Comparison of ENCODE assay signal across 10 cellular contexts in the genomic region with DNA sequence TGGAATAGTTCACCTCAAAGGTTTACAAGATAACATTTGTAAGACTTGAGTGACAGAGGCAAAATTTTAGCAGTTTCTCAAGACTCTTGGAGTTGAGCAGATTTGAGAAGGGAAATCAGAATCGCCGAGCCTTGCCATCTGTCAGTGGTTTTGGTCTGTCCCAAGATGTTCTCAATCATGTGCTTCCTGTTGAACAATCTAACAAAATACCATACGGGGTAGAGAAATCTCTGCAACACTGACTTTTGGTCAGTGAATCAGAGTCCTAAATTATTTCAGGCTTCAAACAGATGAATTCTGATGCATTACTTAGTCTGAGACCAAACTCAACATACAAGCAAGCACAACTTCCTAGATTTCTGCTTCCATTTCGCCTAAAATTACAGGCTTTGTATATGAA. TPM values are rescaled to one million over a fixed set of nuclear protein-coding genes. Genes with fewer than 3 reads are reported as not detected.
DNase-seq lines count a peak whose midpoint lies in the region; ATAC-seq and TF ChIP-seq lines count a peak whose summit lies in the region.
"Had no signal": no experiment of that assay in that cellular context is flagged by ENCODE, and none has a peak within 500 bp of the region (broad histone marks: within the 10 kb centered on the region; RNA-seq: fewer than 3 reads in every experiment).

No MANE protein-coding gene starts in this region.

- DNase-seq in GM12864 (ENCODE audit: low read depth), result no peak
- peak; percentile 87 for DNase-seq in fibroblast of mammary gland (ENCODE audit: low read depth)
- peak in 1 of 2 donors; percentile 52 for DNase-seq in gastrocnemius medialis
- no peak for DNase-seq in putamen (ENCODE audit: low spot score)
- DNase-seq in stimulated activated naive CD8-positive, alpha-beta T cell treated with anti-CD3 and anti-CD28 coated beads, Interleukin-15, Interleukin-2, amounts not matched to agents 100 U/mL and 50 U/mL, for 24 hours, result no peak
- DNase-seq in left lobe of liver (ENCODE audit: low spot score), result no peak
- DNase-seq in mesendoderm, result no peak
- DNase-seq: mucosa of descending colon had no signal

- H3K4me2 ChIP-seq in OCI-LY3 (ENCODE audit: low read length) (peak overlapping the region; percentile 45), mesendoderm (ENCODE audit: low read length) (no peak overlapping the region)

- H3K4ac ChIP-seq in mesendoderm (ENCODE audit: low read depth, low read length), result no peak overlapping the region

- no peak for TF ChIP-seq CTCF in GM12864 (IDR thresholded peaks at IDR 0.05; ENCODE audit: low read depth, low read length, missing control alignments)
- TF ChIP-seq CTCF in OCI-LY3 (IDR thresholded peaks at IDR 0.05; ENCODE audit: low read depth, low read length), result no peak
- no peak for TF ChIP-seq CTCF in fibroblast of mammary gland (conservative IDR thresholded peaks at IDR 0.05; ENCODE audit: control insufficient read depth, insufficient read depth, low read depth, low read length)
- TF ChIP-seq CTCF in gastrocnemius medialis (IDR thresholded peaks at IDR 0.05 in 4 of 5, conservative IDR thresholded peaks at IDR 0.05 in 1 of 5), result no peak

- TF ChIP-seq POLR2A in gastrocnemius medialis (IDR thresholded peaks at IDR 0.05), result peak; percentile 19 to 25

- H3K23ac ChIP-seq in mesendoderm (ENCODE audit: low read length), result no peak overlapping the region

- H3K27ac ChIP-seq in OCI-LY3 (ENCODE audit: low read length) (no peak overlapping the region), gastrocnemius medialis (peak overlapping the region; percentile 69 to 85 (median 82)), mesendoderm (ENCODE audit: low read depth, low read length) (no peak overlapping the region)

- H4K20me1 ChIP-seq in OCI-LY3 (ENCODE audit: insufficient read depth, low read length), result no peaks in the 10 kb centered on the region

- H3K4me1 ChIP-seq in OCI-LY3 (ENCODE audit: low read length) (peaks cover 46% of the 10 kb centered on the region), gastrocnemius medialis (peaks cover 0 to 10% of the 10 kb centered on the region in 2 donors), mesendoderm (ENCODE audit: control insufficient read depth, low read depth, low read length) (no peaks in the 10 kb centered on the region)

- in situ Hi-C loops in gastrocnemius medialis (cut with MboI; ENCODE audit: low sequenced_read_pairs in 4 of 4), result no loop called here

- H3K4me3 ChIP-seq in GM12864 (ENCODE audit: low read depth, low read length) (peak overlapping the region; percentile 16; the same call in 1 of the 2 replicates), OCI-LY3 (ENCODE audit: low read length) (0 out of 2 replicates have a peak overlapping the region, but pooled peaks have one; percentile 6), fibroblast of mammary gland (ENCODE audit: control insufficient read depth, low read depth, low read length) (peak overlapping the region; percentile 74), gastrocnemius medialis (peak overlapping the region; percentile 16 to 82 (median 74)), mesendoderm (ENCODE audit: low read length) (no peak overlapping the region)
- H3K4me3 ChIP-seq: mucosa of descending colon had no signal

- H3K79me2 ChIP-seq in OCI-LY3 (ENCODE audit: low read length) (peaks cover 13% of the 10 kb centered on the region), mesendoderm (ENCODE audit: control insufficient read depth, insufficient read depth, low read length) (no peaks in the 10 kb centered on the region)

- no peak overlapping the region for H2BK5ac ChIP-seq in mesendoderm (ENCODE audit: low read length)

- no peak overlapping the region for H2AFZ ChIP-seq in OCI-LY3 (ENCODE audit: low read depth, low read length)

- H3K18ac ChIP-seq in mesendoderm (ENCODE audit: low read length), result no peak overlapping the region

- ATAC-seq in gastrocnemius medialis (no peak), left lobe of liver (no peak)
- no peak for ATAC-seq in stimulated activated naive CD8-positive, alpha-beta T cell treated with anti-CD3 and anti-CD28 coated beads, Interleukin-15, Interleukin-2, amounts not matched to agents 100 U/mL and 50 U/mL, for 24 hours
- ATAC-seq: activated CD4-positive, CD25-positive, alpha-beta regulatory T cell treated with anti-CD3 and anti-CD28 coated beads, Interleukin-2, amount 50 U/mL, for 24 hours; mucosa of descending colon had no signal

- intact Hi-C loops in gastrocnemius medialis (cut with DNase I; ENCODE audit: low total_unique reads), result loop anchor here (10.0 kb wide), 2 partner anchors 142 to 218 kb away; a partner anchor contains a TSS

- no peak overlapping the region for H4K8ac ChIP-seq in mesendoderm (ENCODE audit: low read depth, low read length)

- no peak overlapping the region for H2AK5ac ChIP-seq in mesendoderm (ENCODE audit: low read length)

- H2BK15ac ChIP-seq in mesendoderm (replicated peaks; ENCODE audit: low read depth), result no peak overlapping the region

- no peak overlapping the region for H3K56ac ChIP-seq in mesendoderm (ENCODE audit: low read length)

- no peaks in the 10 kb centered on the region for H3K79me1 ChIP-seq in mesendoderm (ENCODE audit: low read length)

- WGBS in mesendoderm (ENCODE audit: extremely low coverage, insufficient coverage, low lambda C conversion rate), result no CpG with 5 or more reads among the region's 4 CpGs

- no peak overlapping the region for H2BK120ac ChIP-seq in mesendoderm (ENCODE audit: low read depth, low read length)

- H3K9ac ChIP-seq in OCI-LY3 (ENCODE audit: low read length), result no peak overlapping the region
- H3K9ac ChIP-seq in mesendoderm (ENCODE audit: low read length), result no peak overlapping the region

- peaks cover 11% of the 10 kb centered on the region for H3K36me3 ChIP-seq in OCI-LY3 (replicated peaks; ENCODE audit: low read depth, low read length)
- H3K36me3 ChIP-seq in gastrocnemius medialis, result no peaks in the 10 kb centered on the region
- no peaks in the 10 kb centered on the region for H3K36me3 ChIP-seq in mesendoderm (ENCODE audit: control insufficient read depth, insufficient read depth, low read length)

- H3K27me3 ChIP-seq in OCI-LY3 (ENCODE audit: low read depth, low read length), result no peaks in the 10 kb centered on the region
- H3K27me3 ChIP-seq in gastrocnemius medialis, result peaks cover 3 to 35% (median 24%) of the 10 kb centered on the region in 3 donors
- H3K27me3 ChIP-seq in mesendoderm (ENCODE audit: insufficient read depth, low read length, poor library complexity), result peaks cover 5% of the 10 kb centered on the region

- H4K5ac ChIP-seq in mesendoderm (ENCODE audit: low read length), result no peak overlapping the region

- no peaks in the 10 kb centered on the region for H3K9me3 ChIP-seq in OCI-LY3 (ENCODE audit: insufficient read depth, low read length)
- H3K9me3 ChIP-seq in gastrocnemius medialis, result no peaks in the 10 kb centered on the region
- H3K9me3 ChIP-seq: mucosa of descending colon had no signal

RNA-seq across cellular contexts. Expression of a gene that starts 3.8 kb away (rescaled TPM):
- total RNA-seq in gastrocnemius medialis (10 to 100 TPM; 17.3 to 35.9 (median 27.1) TPM), left lobe of liver (3.7 TPM)
- 3.4 TPM for polyA plus RNA-seq in mesendoderm (2013, experiment 1 of 2)
- 3.6 TPM for polyA plus RNA-seq in mesendoderm (2013, experiment 2 of 2)

Comparison
In these comparisons a context has a peak if more than half of its experiments do, and no peak if none do; other contexts are left out.
1. H3K27ac ChIP-seq: peak in gastrocnemius medialis (4 of 4); none in OCI-LY3 (single experiment) and mesendoderm (single experiment).